1 cellular context compared by ENCODE assay signal in the genomic region with DNA sequence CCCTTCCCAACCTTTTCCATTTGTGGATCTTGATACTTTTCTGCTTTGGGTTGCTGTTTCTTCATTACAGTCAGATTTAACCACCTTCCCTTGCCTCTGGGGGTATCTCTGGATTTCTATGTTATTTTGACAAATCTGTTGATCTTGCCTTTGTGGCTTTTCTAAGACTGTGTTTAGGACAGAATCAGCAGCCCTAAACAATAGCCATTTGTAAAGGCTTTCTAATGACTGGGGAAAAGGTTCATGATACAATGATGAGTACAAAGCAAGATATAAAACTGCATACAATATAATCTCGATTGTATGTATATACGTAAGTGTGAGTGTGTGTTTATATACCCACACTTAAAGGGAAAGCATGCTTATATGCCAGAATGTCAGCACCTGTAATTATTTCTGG.
TF ChIP-seq lines count a peak whose summit lies in the region.

No MANE protein-coding gene starts in this region.

TF ChIP-seq in GM23338, 12 proteins besides CTCF, POLR2A, EP300 and RAD21 (continued from another document):
- TF ChIP-seq ZNF462 (CRISPR knock-in tag; IDR thresholded peaks at IDR 0.05) (no peak), NANOG (IDR thresholded peaks at IDR 0.05; ENCODE audit: borderline replicate concordance) (no peak)
